In genomic region chr3:20905210-20905805, GRCh38 we compare ENCODE assay signal across 1 cellular context.
A peak's percentile ranks its signal among the peaks of the same experiment; 100 is the strongest.
TF ChIP-seq lines count a peak whose summit lies in the region.

No MANE protein-coding gene starts in this region.

TF ChIP-seq in K562, 482 proteins besides CTCF, POLR2A, EP300 and RAD21 (continues in another document):
- TF ChIP-seq MGA (IDR thresholded peaks at IDR 0.05) (peak; percentile 51), MITF (IDR thresholded peaks at IDR 0.05) (peak; percentile 82), BHLHE40 (IDR thresholded peaks at IDR 0.05; ENCODE audit: low read length) (peak; percentile 62; the same call in 1 of the 2 replicates), JUND (IDR thresholded peaks at IDR 0.05; ENCODE audit: borderline replicate concordance, low read depth, low read length) (peak; percentile 95), JUND (tag; IDR thresholded peaks at IDR 0.05; ENCODE audit: borderline replicate concordance, low read depth, low read length) (peak; percentile 88; the same call in 2 of the 3 replicates), ZC3H11A (IDR thresholded peaks at IDR 0.05; ENCODE audit: low read depth, low read length) (no peak), ATF1 (CRISPR knock-in tag; IDR thresholded peaks at IDR 0.05) (no peak), ATF1 (tag; IDR thresholded peaks at IDR 0.05) (peak; percentile 61), XRCC4 (IDR thresholded peaks at IDR 0.05; ENCODE audit: extremely low read depth, insufficient read depth, insufficient read length) (no peak), EHMT2 (IDR thresholded peaks at IDR 0.05) (0 out of 2 replicates have a peak, but pooled peaks have one; percentile 21), HDAC2 (IDR thresholded peaks at IDR 0.05) (no peak), KDM1A (IDR thresholded peaks at IDR 0.05) (peak; percentile 81 to 84), NR2C2 (CRISPR knock-in tag; IDR thresholded peaks at IDR 0.05) (no peak), NR2C2 (tag; IDR thresholded peaks at IDR 0.05) (0 out of 2 replicates have a peak, but pooled peaks have one; percentile 20), HDAC1 (IDR thresholded peaks at IDR 0.05) (0 out of 4 replicates have a peak, but pooled peaks of 1 of the 2 experiments have one; percentile 34), DPF2 (IDR thresholded peaks at IDR 0.05) (peak; percentile 72), HDAC3 (IDR thresholded peaks at IDR 0.05; ENCODE audit: borderline replicate concordance, partially characterized antibody) (peak; percentile 51), ZNF3 (CRISPR knock-in tag; IDR thresholded peaks at IDR 0.05) (no peak), BACH1 (tag; IDR thresholded peaks at IDR 0.05) (0 out of 2 replicates have a peak, but pooled peaks have one; percentile 30), CREM (IDR thresholded peaks at IDR 0.05; ENCODE audit: low read depth) (0 out of 2 replicates have a peak, but pooled peaks have one; percentile 23), JUN (IDR thresholded peaks at IDR 0.05; ENCODE audit: borderline replicate concordance, low read depth, low read length) (peak; percentile 77), JUN (CRISPR knock-in tag; IDR thresholded peaks at IDR 0.05; ENCODE audit: borderline replicate concordance) (no peak), PTBP1 (IDR thresholded peaks at IDR 0.05; ENCODE audit: low read depth, low read length) (no peak), ZNF395 (CRISPR knock-in tag; IDR thresholded peaks at IDR 0.05) (0 out of 2 replicates have a peak, but pooled peaks have one; percentile 62), TRIM24 (IDR thresholded peaks at IDR 0.05) (peak; percentile 53 to 77; a peak in 3 of 4 replicates), SMARCC2 (IDR thresholded peaks at IDR 0.05; ENCODE audit: low read depth) (peak; percentile 52; the same call in 1 of the 2 replicates), ADNP (tag; IDR thresholded peaks at IDR 0.05) (peak; percentile 70), CBFA2T2 (conservative IDR thresholded peaks at IDR 0.05) (peak; percentile 75), RAD51 (IDR thresholded peaks at IDR 0.05; ENCODE audit: borderline replicate concordance, low read depth) (peak; percentile 64), AFF1 (IDR thresholded peaks at IDR 0.05; ENCODE audit: low read depth in 1 of 2, partially characterized antibody in 2 of 2) (peak in 1 of 2 experiments; percentile 54), MTA2 (IDR thresholded peaks at IDR 0.05; ENCODE audit: low read depth) (0 out of 2 replicates have a peak, but pooled peaks have one; percentile 14), TFAM (CRISPR knock-in tag; conservative IDR thresholded peaks at IDR 0.05) (no peak), FOS (IDR thresholded peaks at IDR 0.05; ENCODE audit: extremely low read depth, insufficient read length) (peak; percentile 18)
- TF ChIP-seq, protein P1, sequence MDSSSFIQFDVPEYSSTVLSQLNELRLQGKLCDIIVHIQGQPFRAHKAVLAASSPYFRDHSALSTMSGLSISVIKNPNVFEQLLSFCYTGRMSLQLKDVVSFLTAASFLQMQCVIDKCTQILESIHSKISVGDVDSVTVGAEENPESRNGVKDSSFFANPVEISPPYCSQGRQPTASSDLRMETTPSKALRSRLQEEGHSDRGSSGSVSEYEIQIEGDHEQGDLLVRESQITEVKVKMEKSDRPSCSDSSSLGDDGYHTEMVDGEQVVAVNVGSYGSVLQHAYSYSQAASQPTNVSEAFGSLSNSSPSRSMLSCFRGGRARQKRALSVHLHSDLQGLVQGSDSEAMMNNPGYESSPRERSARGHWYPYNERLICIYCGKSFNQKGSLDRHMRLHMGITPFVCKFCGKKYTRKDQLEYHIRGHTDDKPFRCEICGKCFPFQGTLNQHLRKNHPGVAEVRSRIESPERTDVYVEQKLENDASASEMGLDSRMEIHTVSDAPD (CRISPR knock-in tag; IDR thresholded peaks at IDR 0.05), result no peak
- TF ChIP-seq, protein P2, sequence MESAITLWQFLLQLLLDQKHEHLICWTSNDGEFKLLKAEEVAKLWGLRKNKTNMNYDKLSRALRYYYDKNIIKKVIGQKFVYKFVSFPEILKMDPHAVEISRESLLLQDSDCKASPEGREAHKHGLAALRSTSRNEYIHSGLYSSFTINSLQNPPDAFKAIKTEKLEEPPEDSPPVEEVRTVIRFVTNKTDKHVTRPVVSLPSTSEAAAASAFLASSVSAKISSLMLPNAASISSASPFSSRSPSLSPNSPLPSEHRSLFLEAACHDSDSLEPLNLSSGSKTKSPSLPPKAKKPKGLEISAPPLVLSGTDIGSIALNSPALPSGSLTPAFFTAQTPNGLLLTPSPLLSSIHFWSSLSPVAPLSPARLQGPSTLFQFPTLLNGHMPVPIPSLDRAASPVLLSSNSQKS (CRISPR knock-in tag; IDR thresholded peaks at IDR 0.05), result no peak
- TF ChIP-seq, protein P3, sequence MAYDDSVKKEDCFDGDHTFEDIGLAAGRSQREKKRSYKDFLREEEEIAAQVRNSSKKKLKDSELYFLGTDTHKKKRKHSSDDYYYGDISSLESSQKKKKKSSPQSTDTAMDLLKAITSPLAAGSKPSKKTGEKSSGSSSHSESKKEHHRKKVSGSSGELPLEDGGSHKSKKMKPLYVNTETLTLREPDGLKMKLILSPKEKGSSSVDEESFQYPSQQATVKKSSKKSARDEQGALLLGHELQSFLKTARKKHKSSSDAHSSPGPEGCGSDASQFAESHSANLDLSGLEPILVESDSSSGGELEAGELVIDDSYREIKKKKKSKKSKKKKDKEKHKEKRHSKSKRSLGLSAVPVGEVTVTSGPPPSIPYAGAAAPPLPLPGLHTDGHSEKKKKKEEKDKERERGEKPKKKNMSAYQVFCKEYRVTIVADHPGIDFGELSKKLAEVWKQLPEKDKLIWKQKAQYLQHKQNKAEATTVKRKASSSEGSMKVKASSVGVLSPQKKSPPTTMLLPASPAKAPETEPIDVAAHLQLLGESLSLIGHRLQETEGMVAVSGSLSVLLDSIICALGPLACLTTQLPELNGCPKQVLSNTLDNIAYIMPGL (CRISPR knock-in tag; IDR thresholded peaks at IDR 0.05), result no peak
